In genomic region chr6:117791012-117791411, GRCh38 we compare ENCODE assay signal across 28 cellular contexts.
"Had no signal": no experiment of that assay in that cellular context is flagged by ENCODE, and none has a peak within 500 bp of the region (broad histone marks: within the 10 kb centered on the region; RNA-seq: fewer than 3 reads in every experiment).

No MANE protein-coding gene starts in this region.

- DNase-seq: colonic mucosa; cortex of kidney; dermis blood vessel endothelial cell; dorsolateral prefrontal cortex; effector CD4-positive, alpha-beta T cell; effector CD8-positive, alpha-beta T cell; effector memory CD4-positive, alpha-beta T cell; effector memory CD8-positive, alpha-beta T cell; endodermal cell; erythroblast; esophagus squamous epithelium; foreskin keratinocyte; foreskin melanocyte; gastrocnemius medialis; glutamatergic neuron; head of caudate nucleus; heart left ventricle; heart right ventricle had no signal

- FAIRE-seq: colon, endometrium, endothelial cell of umbilical vein, frontal cortex had no signal

- H3K4me1 ChIP-seq: colonic mucosa, esophagus muscularis mucosa, esophagus squamous epithelium, foreskin keratinocyte, gastrocnemius medialis, gastroesophageal sphincter, heart left ventricle, heart right ventricle had no signal

- H3K27me3 ChIP-seq: colonic mucosa, esophagus muscularis mucosa, esophagus squamous epithelium, foreskin keratinocyte, gastrocnemius medialis, gastroesophageal sphincter, heart left ventricle, heart right ventricle, hepatocyte had no signal

- H3K36me3 ChIP-seq: colonic mucosa, esophagus muscularis mucosa, esophagus squamous epithelium, gastrocnemius medialis, gastroesophageal sphincter, heart left ventricle, heart right ventricle had no signal

- H3K4me2 ChIP-seq: hepatocyte had no signal

- H3K4me3 ChIP-seq: colonic mucosa, coronary artery, dorsolateral prefrontal cortex, esophagus muscularis mucosa, esophagus squamous epithelium, gastrocnemius medialis, gastroesophageal sphincter, heart left ventricle, heart right ventricle, hepatocyte had no signal

- H3K79me2 ChIP-seq: hepatocyte had no signal

- H3K9me3 ChIP-seq: colonic mucosa, esophagus squamous epithelium, gastrocnemius medialis, gastroesophageal sphincter had no signal

- ATAC-seq: effector memory CD8-positive, alpha-beta T cell; esophagus mucosa; foreskin keratinocyte; gastrocnemius medialis; gastroesophageal sphincter; heart left ventricle; heart right ventricle had no signal

- H2AFZ ChIP-seq: hepatocyte had no signal

- H3K27ac ChIP-seq: colonic mucosa, coronary artery, dorsolateral prefrontal cortex, epithelial cell of prostate, esophagus muscularis mucosa, esophagus squamous epithelium, foreskin keratinocyte, gastrocnemius medialis, gastroesophageal sphincter, heart left ventricle, heart right ventricle, hepatocyte had no signal
